ENCODE assay signal across 21 cellular contexts in genomic region chr14:58408681-58409080, GRCh38. TPM values are rescaled to one million over a fixed set of nuclear protein-coding genes. Genes with fewer than 3 reads are reported as not detected.
DNase-seq lines count a peak whose midpoint lies in the region; ATAC-seq and TF ChIP-seq lines count a peak whose summit lies in the region.
"Had no signal": no experiment of that assay in that cellular context is flagged by ENCODE, and none has a peak within 500 bp of the region (broad histone marks: within the 10 kb centered on the region; RNA-seq: fewer than 3 reads in every experiment).

No MANE protein-coding gene starts in this region.

- H3K79me2 ChIP-seq in PC-3 (ENCODE audit: low read length), result peaks cover 7% of the 10 kb centered on the region

- H3K27me3 Mint-ChIP-seq in naive thymus-derived CD8-positive, alpha-beta T cell, result no peaks in the 10 kb centered on the region
- H3K27me3 Mint-ChIP-seq in activated naive CD4-positive, alpha-beta T cell treated with anti-CD3 and anti-CD28 coated beads for 36 hours (ENCODE audit: low read depth), result no peaks in the 10 kb centered on the region
- no peaks in the 10 kb centered on the region for H3K27me3 Mint-ChIP-seq in natural killer cell treated with Interleukin-12 subunit alpha and Interleukin-12 subunit beta and Interleukin-15 and Interleukin-18, amount 100 ng/mL, for 72 hours

- BruUV-seq in PC-3 (replicated peaks; lab: Mats Ljungman, UMichigan), result TSS peak; percentile 18

- no peaks in the 10 kb centered on the region for H3K4me1 Mint-ChIP-seq in naive thymus-derived CD8-positive, alpha-beta T cell
- no peaks in the 10 kb centered on the region for H3K4me1 Mint-ChIP-seq in activated naive CD4-positive, alpha-beta T cell treated with anti-CD3 and anti-CD28 coated beads for 36 hours (ENCODE audit: low read depth)
- no peaks in the 10 kb centered on the region for H3K4me1 Mint-ChIP-seq in natural killer cell treated with Interleukin-12 subunit alpha and Interleukin-12 subunit beta and Interleukin-15 and Interleukin-18, amount 100 ng/mL, for 72 hours (ENCODE audit: low read depth in 2 of 2)

- no peak for DNase-seq in PC-3
- DNase-seq in dorsolateral prefrontal cortex, result no peak
- DNase-seq in midbrain (lab: John Stamatoyannopoulos, UW), result peak; percentile 62
- DNase-seq in naive thymus-derived CD8-positive, alpha-beta T cell, result no peak
- DNase-seq in activated naive CD4-positive, alpha-beta T cell treated with anti-CD3 and anti-CD28 coated beads for 36 hours, result no peak
- no peak for DNase-seq in natural killer cell treated with Interleukin-12 subunit alpha and Interleukin-12 subunit beta and Interleukin-15 and Interleukin-18, amount 100 ng/mL, for 72 hours (ENCODE audit: low spot score)
- DNase-seq: ACHN, DMS79, GOT3, Karpas-422, MG63, NCI-H1048, NCI-H1436, NCI-H1930, NCI-H345, NCI-H526, Peyer's patch had no signal

- peaks cover 0 to 53% (median 9%) of the 10 kb centered on the region in 3 donors for H3K36me3 Mint-ChIP-seq in naive thymus-derived CD8-positive, alpha-beta T cell
- peaks cover 25% of the 10 kb centered on the region for H3K36me3 Mint-ChIP-seq in activated naive CD4-positive, alpha-beta T cell treated with anti-CD3 and anti-CD28 coated beads for 36 hours (ENCODE audit: low read depth)
- peaks cover 5% of the 10 kb centered on the region for H3K36me3 Mint-ChIP-seq in natural killer cell treated with Interleukin-12 subunit alpha and Interleukin-12 subunit beta and Interleukin-15 and Interleukin-18, amount 100 ng/mL, for 72 hours

- POLR2A ChIA-PET in PC-3 (lab: Charles Lee; ENCODE audit: unreplicated experiment), result no interaction called here
- POLR2A ChIA-PET in naive thymus-derived CD8-positive, alpha-beta T cell (lab: Charles Lee), result no interaction called here

- CTCF ChIA-PET in PC-3 (lab: Charles Lee), result no interaction called here
- CTCF ChIA-PET in activated naive CD4-positive, alpha-beta T cell treated with anti-CD3 and anti-CD28 coated beads for 36 hours (lab: Charles Lee), result interaction anchor here (0.6 kb wide), 1 partner anchor 104 kb away, joined by 3 read pairs; no protein-coding TSS in a partner anchor

- no peak overlapping the region for H2AFZ ChIP-seq in PC-3 (ENCODE audit: low read length)

- H3K9me3 ChIP-seq in PC-3 (ENCODE audit: low read length), result no peaks in the 10 kb centered on the region
- H3K9me3 ChIP-seq: MG63, Peyer's patch, SJSA1 had no signal

- H3F3A ChIP-seq in PC-3 (ENCODE audit: low read length, unreplicated experiment), result no peaks in the 10 kb centered on the region

- intact Hi-C loops in PC-3 (cut with micrococcal nuclease) (no loop called here), dorsolateral prefrontal cortex (cut with DNase I) (no loop called here)
- intact Hi-C loops in activated naive CD4-positive, alpha-beta T cell treated with anti-CD3 and anti-CD28 coated beads for 36 hours (cut with micrococcal nuclease), result no loop called here

- H3K9me2 ChIP-seq in PC-3 (replicated peaks; ENCODE audit: low read length), result no peaks in the 10 kb centered on the region

- ATAC-seq in PC-3 (no peak), HG02870 (IDR thresholded peaks at IDR 0.05; ENCODE audit: unreplicated experiment) (no peak)
- ATAC-seq in naive thymus-derived CD8-positive, alpha-beta T cell, result no peak
- ATAC-seq in natural killer cell treated with Interleukin-12 subunit alpha and Interleukin-12 subunit beta and Interleukin-15 and Interleukin-18, amount 100 ng/mL, for 72 hours, result no peak
- ATAC-seq: HCT116 had no signal

- no peaks in the 10 kb centered on the region for H4K20me1 ChIP-seq in PC-3 (ENCODE audit: low read length)

- peak overlapping the region in 1 of 10 donors; percentile 22 for H3K27ac Mint-ChIP-seq in naive thymus-derived CD8-positive, alpha-beta T cell
- H3K27ac Mint-ChIP-seq in activated naive CD4-positive, alpha-beta T cell treated with anti-CD3 and anti-CD28 coated beads for 36 hours, result no peak overlapping the region
- no peak overlapping the region for H3K27ac Mint-ChIP-seq in natural killer cell treated with Interleukin-12 subunit alpha and Interleukin-12 subunit beta and Interleukin-15 and Interleukin-18, amount 100 ng/mL, for 72 hours

- H3K4me3 Mint-ChIP-seq in naive thymus-derived CD8-positive, alpha-beta T cell, result no peak overlapping the region
- H3K4me3 Mint-ChIP-seq in activated naive CD4-positive, alpha-beta T cell treated with anti-CD3 and anti-CD28 coated beads for 36 hours, result no peak overlapping the region
- no peak overlapping the region for H3K4me3 Mint-ChIP-seq in natural killer cell treated with Interleukin-12 subunit alpha and Interleukin-12 subunit beta and Interleukin-15 and Interleukin-18, amount 100 ng/mL, for 72 hours

- H3K9me3 Mint-ChIP-seq in naive thymus-derived CD8-positive, alpha-beta T cell, result no peaks in the 10 kb centered on the region
- H3K9me3 Mint-ChIP-seq in activated naive CD4-positive, alpha-beta T cell treated with anti-CD3 and anti-CD28 coated beads for 36 hours, result no peaks in the 10 kb centered on the region
- no peaks in the 10 kb centered on the region for H3K9me3 Mint-ChIP-seq in natural killer cell treated with Interleukin-12 subunit alpha and Interleukin-12 subunit beta and Interleukin-15 and Interleukin-18, amount 100 ng/mL, for 72 hours

- no peak overlapping the region for H3K9ac ChIP-seq in PC-3 (ENCODE audit: low read length)

- no peaks in the 10 kb centered on the region for H3K4me1 ChIP-seq in PC-3 (ENCODE audit: insufficient read depth, low read length)
- H3K4me1 ChIP-seq: Peyer's patch, SJSA1 had no signal

- H3K27ac ChIP-seq in PC-3 (ENCODE audit: low read length) (no peak overlapping the region), dorsolateral prefrontal cortex (peak overlapping the region in 48 of 59 donors; percentile 1 to 85 (median 56))
- H3K27ac ChIP-seq: C4-2B, Peyer's patch, SJSA1 had no signal

- TF ChIP-seq CTCF in PC-3 (conservative IDR thresholded peaks at IDR 0.05; ENCODE audit: low read depth, low read length), result no peak
- peak in 3 of 56 donors; percentile 6 to 17 (median 11) for TF ChIP-seq CTCF in dorsolateral prefrontal cortex (IDR thresholded peaks at IDR 0.05 in 54 of 56, conservative IDR thresholded peaks at IDR 0.05 in 2 of 56; ENCODE audit: low read depth in 1 of 56, partially characterized antibody in 56 of 56)

- H3K4me3 ChIP-seq in PC-3 (ENCODE audit: low read length), result no peak overlapping the region
- H3K4me3 ChIP-seq in dorsolateral prefrontal cortex, result peak overlapping the region in 13 of 59 donors; percentile 2 to 30 (median 8)
- H3K4me3 ChIP-seq: MG63, Peyer's patch, SJSA1 had no signal

- H3K36me3 ChIP-seq in PC-3 (ENCODE audit: low read depth, low read length), result peaks cover 54% of the 10 kb centered on the region

- H3K27me3 ChIP-seq in PC-3 (ENCODE audit: low read length), result no peaks in the 10 kb centered on the region
- H3K27me3 ChIP-seq in dorsolateral prefrontal cortex, result no peaks in the 10 kb centered on the region
- H3K27me3 ChIP-seq: MG63, Peyer's patch, SJSA1 had no signal

- H3K4me2 ChIP-seq in PC-3 (ENCODE audit: low read length), result no peak overlapping the region

RNA-seq across cellular contexts. Expression of gene TOMM20L, which starts 13.0 kb away (rescaled TPM):
- total RNA-seq in PC-3 (2014; rRNA removed) (not detected in 2 replicates), dorsolateral prefrontal cortex (1 to 10 TPM in 3 of 120 experiments, not detected in 117; 1.3 to 1.7 (median 1.4) TPM)
- total RNA-seq in naive thymus-derived CD8-positive, alpha-beta T cell, result not detected
- polyA plus RNA-seq in naive thymus-derived CD8-positive, alpha-beta T cell, result not detected
- total RNA-seq in activated naive CD4-positive, alpha-beta T cell treated with anti-CD3 and anti-CD28 coated beads for 36 hours, result not detected
- total RNA-seq in natural killer cell treated with Interleukin-12 subunit alpha and Interleukin-12 subunit beta and Interleukin-15 and Interleukin-18, amount 100 ng/mL, for 72 hours, result not detected
- total RNA-seq: Peyer's patch, SJSA1 had no signal

RNA-seq across cellular contexts. Expression of gene TIMM9, which starts 18.6 kb away (rescaled TPM):
- total RNA-seq in PC-3 (2014; rRNA removed) (105 and 155 TPM in 2 replicates), dorsolateral prefrontal cortex (10 to 100 TPM; 16.1 to 43.0 (median 30.2) TPM)
- total RNA-seq in naive thymus-derived CD8-positive, alpha-beta T cell, result 10 to 100 TPM; 38.0 to 38.6 TPM
- 10 to 100 TPM; 59.6 to 72.2 (median 71.0) TPM for polyA plus RNA-seq in naive thymus-derived CD8-positive, alpha-beta T cell
- 10 to 100 TPM; 60.7 to 64.4 TPM for total RNA-seq in activated naive CD4-positive, alpha-beta T cell treated with anti-CD3 and anti-CD28 coated beads for 36 hours
- total RNA-seq in natural killer cell treated with Interleukin-12 subunit alpha and Interleukin-12 subunit beta and Interleukin-15 and Interleukin-18, amount 100 ng/mL, for 72 hours, result 10 to 100 TPM; 35.9 to 47.1 TPM

RNA-seq across cellular contexts. Expression of gene KIAA0586, which starts 18.8 kb away (rescaled TPM):
- total RNA-seq in PC-3 (2014; rRNA removed) (50.3 and 50.8 TPM in 2 replicates), dorsolateral prefrontal cortex (10 to 100 TPM; 18.8 to 46.5 (median 25.8) TPM)
- total RNA-seq in naive thymus-derived CD8-positive, alpha-beta T cell, result 10 to 100 TPM; 45.3 to 45.4 TPM
- polyA plus RNA-seq in naive thymus-derived CD8-positive, alpha-beta T cell, result 10 to 100 TPM; 19.1 to 30.5 (median 29.6) TPM
- 10 to 100 TPM; 40.4 to 41.8 TPM for total RNA-seq in activated naive CD4-positive, alpha-beta T cell treated with anti-CD3 and anti-CD28 coated beads for 36 hours
- total RNA-seq in natural killer cell treated with Interleukin-12 subunit alpha and Interleukin-12 subunit beta and Interleukin-15 and Interleukin-18, amount 100 ng/mL, for 72 hours, result 10 to 100 TPM; 23.1 to 39.7 TPM
